ENCODE assay signal across 1 cellular context in genomic region chr19:3450796-3451411, GRCh38.
TF ChIP-seq lines count a peak whose summit lies in the region.

No MANE protein-coding gene starts in this region.

TF ChIP-seq in GM23338, 12 proteins besides CTCF, POLR2A, EP300 and RAD21 (continued from another document):
- no peak for TF ChIP-seq ZNF462 (CRISPR knock-in tag; IDR thresholded peaks at IDR 0.05)
